11 cellular contexts compared by ENCODE assay signal in the genomic region with DNA sequence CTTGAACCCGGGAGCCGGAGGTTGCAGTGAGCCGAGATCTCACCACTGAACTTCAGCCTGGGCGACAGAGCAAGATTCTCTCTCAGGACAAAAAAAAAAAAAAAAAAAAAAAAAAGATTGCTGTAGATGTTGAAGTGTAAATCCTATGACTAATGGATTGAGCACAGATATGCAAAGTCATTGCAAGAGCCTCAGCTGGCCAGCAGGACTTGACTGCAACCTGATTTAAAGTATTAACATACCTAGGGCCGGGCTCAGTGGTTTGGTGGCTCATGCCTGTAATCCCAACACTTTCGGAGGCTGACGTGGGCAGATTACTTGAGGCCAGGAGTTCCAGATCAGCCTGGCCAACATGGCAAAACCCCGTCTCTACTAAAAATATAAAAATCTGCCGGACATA.
DNase-seq lines count a peak whose midpoint lies in the region; ATAC-seq and TF ChIP-seq lines count a peak whose summit lies in the region.
"Had no signal": no experiment of that assay in that cellular context is flagged by ENCODE, and none has a peak within 500 bp of the region (broad histone marks: within the 10 kb centered on the region; RNA-seq: fewer than 3 reads in every experiment).

No MANE protein-coding gene starts in this region.

- in situ Hi-C loops in Caki2 (cut with HindIII; ENCODE audit: low pct_unique_long_range_greater_than_20kb, low sequenced_read_pairs), result no loop called here

- H3K27ac ChIP-seq in osteoblast (ENCODE audit: low read depth, low read length), result no peak overlapping the region

- no peaks in the 10 kb centered on the region for H3K27me3 ChIP-seq in osteoblast (ENCODE audit: insufficient read depth, low read length)

- no peak overlapping the region for H3K4me3 Mint-ChIP-seq in dendritic cell treated with granulocyte-macrophage colony-stimulating factor and Interleukin-4, amounts not matched to agents 40 ng/mL and 50 ng/mL, for 4 days

- ATAC-seq in GM21360 (IDR thresholded peaks at IDR 0.05; ENCODE audit: unreplicated experiment), result no peak
- ATAC-seq in GM18520 (IDR thresholded peaks at IDR 0.05; ENCODE audit: unreplicated experiment), result no peak
- no peak for ATAC-seq in GM18502 (IDR thresholded peaks at IDR 0.05; ENCODE audit: poor library complexity, unreplicated experiment)

- peak; percentile 55 for DNase-seq in Caki2 (ENCODE audit: low read depth)
- DNase-seq in NCI-H226, result peak; percentile 58
- peak; percentile 88 for DNase-seq in osteoblast (ENCODE audit: insufficient read length, low spot score, missing footprints)
- DNase-seq in activated naive CD4-positive, alpha-beta T cell (lab: John Stamatoyannopoulos, UW), result no peak
- DNase-seq: amniotic stem cell, foreskin melanocyte, NCI-H510A treated with DMSO at 0.1 percent for 48 hours had no signal

- no peaks in the 10 kb centered on the region for H3K27me3 Mint-ChIP-seq in dendritic cell treated with granulocyte-macrophage colony-stimulating factor and Interleukin-4, amounts not matched to agents 40 ng/mL and 50 ng/mL, for 4 days

- intact Hi-C loops in dendritic cell treated with granulocyte-macrophage colony-stimulating factor and Interleukin-4, amounts not matched to agents 40 ng/mL and 50 ng/mL, for 4 days (cut with micrococcal nuclease), result no loop called here

- H3K4me3 ChIP-seq in osteoblast (ENCODE audit: insufficient read depth, low read length), result no peak overlapping the region

- H3K4me1 Mint-ChIP-seq in dendritic cell treated with granulocyte-macrophage colony-stimulating factor and Interleukin-4, amounts not matched to agents 40 ng/mL and 50 ng/mL, for 4 days (ENCODE audit: low read depth), result peaks cover 85% of the 10 kb centered on the region

- H3K36me3 ChIP-seq in osteoblast (ENCODE audit: insufficient read depth, low read length), result no peaks in the 10 kb centered on the region

- no peak for TF ChIP-seq CTCF in osteoblast (IDR thresholded peaks at IDR 0.05; ENCODE audit: extremely low read depth, low read depth, low read length)

- H3K4me1 ChIP-seq in osteoblast (ENCODE audit: insufficient read depth, low read length), result peaks cover 11% of the 10 kb centered on the region

- no peaks in the 10 kb centered on the region for H3K36me3 Mint-ChIP-seq in dendritic cell treated with granulocyte-macrophage colony-stimulating factor and Interleukin-4, amounts not matched to agents 40 ng/mL and 50 ng/mL, for 4 days (ENCODE audit: low read depth)

- peak overlapping the region; percentile 87 for H3K27ac Mint-ChIP-seq in dendritic cell treated with granulocyte-macrophage colony-stimulating factor and Interleukin-4, amounts not matched to agents 40 ng/mL and 50 ng/mL, for 4 days

- no peak overlapping the region for H2AFZ ChIP-seq in osteoblast (ENCODE audit: low read length)

- no peak overlapping the region for H3K4me2 ChIP-seq in osteoblast (ENCODE audit: insufficient read depth, low read length)

- no peaks in the 10 kb centered on the region for H3K9me3 Mint-ChIP-seq in dendritic cell treated with granulocyte-macrophage colony-stimulating factor and Interleukin-4, amounts not matched to agents 40 ng/mL and 50 ng/mL, for 4 days

- H3K9me3 ChIP-seq in osteoblast (ENCODE audit: low read depth, low read length), result no peaks in the 10 kb centered on the region

- H4K20me1 ChIP-seq in osteoblast (ENCODE audit: insufficient read depth, low read length), result no peaks in the 10 kb centered on the region

- H3K79me2 ChIP-seq in osteoblast (ENCODE audit: insufficient read depth, low read length), result no peaks in the 10 kb centered on the region

Comparison
In these comparisons a context has a peak if more than half of its experiments do, and no peak if none do; other contexts are left out.
1. DNase-seq: peak in Caki2 (single experiment), NCI-H226 (single experiment) and osteoblast (single experiment); none in activated naive CD4-positive, alpha-beta T cell (0 of 4).